ENCODE assay signal across 12 cellular contexts in genomic region chr4:134328741-134329140, GRCh38.
"Had no signal": no experiment of that assay in that cellular context is flagged by ENCODE, and none has a peak within 500 bp of the region (broad histone marks: within the 10 kb centered on the region; RNA-seq: fewer than 3 reads in every experiment).

No MANE protein-coding gene starts in this region.

- H3K27me3 ChIP-seq: ascending aorta, foreskin keratinocyte, sigmoid colon, transverse colon had no signal

- ATAC-seq: foreskin keratinocyte, left lobe of liver had no signal

- H3K27ac ChIP-seq: ascending aorta, foreskin keratinocyte, sigmoid colon, transverse colon had no signal

- FAIRE-seq: bronchial epithelial cell had no signal

- H3K36me3 ChIP-seq: ascending aorta, sigmoid colon, transverse colon had no signal

- H3K9me3 ChIP-seq: ascending aorta, sigmoid colon, transverse colon had no signal

- H3K4me3 ChIP-seq: ascending aorta, sigmoid colon, transverse colon had no signal

- H3K4me1 ChIP-seq: ascending aorta, foreskin keratinocyte, sigmoid colon, transverse colon had no signal

- DNase-seq: activated CD4-positive, alpha-beta memory T cell treated with anti-CD3 and anti-CD28 coated beads for 36 hours; activated gamma-delta T cell treated with Interleukin-2 at 50 U/mL for 16 hours; activated naive CD8-positive, alpha-beta T cell treated with anti-CD3 and anti-CD28 coated beads, Interleukin-2, amount 10 ng/mL, durations not matched to agents 7 days and 5 days; activated T-cell treated with anti-CD3 and anti-CD28 coated beads, Interleukin-2, amount 50 U/mL, for 48 hours; foreskin keratinocyte; sigmoid colon; stimulated activated naive CD4-positive, alpha-beta T cell; substantia nigra; transverse colon had no signal
